ENCODE assay signal across 8 cellular contexts in the genomic region with DNA sequence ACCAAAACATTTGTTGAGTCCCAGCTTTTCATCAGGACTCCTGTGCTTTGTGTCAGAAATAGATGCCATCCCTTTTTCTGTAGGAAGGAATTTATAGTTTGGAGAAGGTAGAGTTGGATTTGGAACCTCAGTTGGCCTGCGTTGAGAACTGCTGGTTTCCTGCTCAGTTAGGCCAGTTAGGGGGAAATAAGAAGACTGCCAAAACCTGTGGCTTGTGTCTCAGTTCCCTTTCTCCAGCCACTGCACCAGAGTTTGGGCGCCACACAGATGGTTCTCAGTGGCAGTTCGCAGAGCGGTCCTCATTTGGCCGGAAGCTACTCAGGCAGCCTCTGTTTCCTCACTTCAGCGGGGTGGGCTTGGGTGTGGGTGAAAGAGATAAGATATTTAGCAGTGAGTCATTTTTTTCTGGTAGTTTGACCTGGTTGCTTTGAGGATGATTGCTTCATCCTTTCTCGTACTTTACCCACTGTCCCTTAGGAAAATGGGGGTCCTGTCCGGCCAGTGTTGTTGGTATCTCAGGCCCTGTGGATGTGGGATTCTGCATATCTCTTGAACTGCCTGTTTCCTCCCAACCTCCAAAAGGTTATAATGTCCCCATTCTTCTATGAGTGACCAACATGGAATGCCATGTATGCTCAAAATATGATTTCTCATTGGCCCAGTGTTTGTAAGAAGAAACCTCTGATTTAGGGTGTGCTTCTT. TPM values are rescaled to one million over a fixed set of nuclear protein-coding genes. Genes with fewer than 3 reads are reported as not detected.
A peak's percentile ranks its signal among the peaks of the same experiment; 100 is the strongest.
DNase-seq lines count a peak whose midpoint lies in the region; ATAC-seq and TF ChIP-seq lines count a peak whose summit lies in the region.

No MANE protein-coding gene starts in this region.

- H3K4me3 Mint-ChIP-seq in activated naive CD8-positive, alpha-beta T cell treated with anti-CD3 and anti-CD28 coated beads for 36 hours: peak overlapping the region; percentile 44
- H3K4me3 Mint-ChIP-seq in nephron: no peak overlapping the region

- peak; percentile 75 for ATAC-seq in HG02678 (IDR thresholded peaks at IDR 0.05; ENCODE audit: unreplicated experiment)

- TF ChIP-seq CTCF in nephron (IDR thresholded peaks at IDR 0.05; ENCODE audit: unreplicated experiment in 3 of 3): no peak

- H3K36me3 Mint-ChIP-seq in activated naive CD8-positive, alpha-beta T cell treated with anti-CD3 and anti-CD28 coated beads for 36 hours: peaks cover 24% of the 10 kb centered on the region
- no peaks in the 10 kb centered on the region for H3K36me3 Mint-ChIP-seq in nephron (ENCODE audit: low read depth)

- H3K27me3 Mint-ChIP-seq in activated naive CD8-positive, alpha-beta T cell treated with anti-CD3 and anti-CD28 coated beads for 36 hours: no peaks in the 10 kb centered on the region
- H3K27me3 Mint-ChIP-seq in nephron (ENCODE audit: low read depth): no peaks in the 10 kb centered on the region

- DNase-seq in activated CD4-positive, alpha-beta T cell treated with anti-CD3 and anti-CD28 coated beads for 48 hours: peak; percentile 39
- no peak for DNase-seq in activated CD4-positive, alpha-beta T cell treated with anti-CD3 and anti-CD28 coated beads, Interleukin-2, amount 50 U/mL, for 1 hour
- DNase-seq in NAMALWA (ENCODE audit: low spot score): peak; percentile 78
- DNase-seq in activated naive CD8-positive, alpha-beta T cell treated with anti-CD3 and anti-CD28 coated beads for 36 hours: peak; percentile 72
- DNase-seq in pons (ENCODE audit: low spot score): no peak
- no peak for DNase-seq in activated effector memory CD4-positive, alpha-beta T cell treated with anti-CD3 and anti-CD28 coated beads, Interleukin-2, amount 50 U/mL, for 16 hours

- peaks cover 81% of the 10 kb centered on the region for H3K4me1 Mint-ChIP-seq in activated naive CD8-positive, alpha-beta T cell treated with anti-CD3 and anti-CD28 coated beads for 36 hours
- peaks cover 49% of the 10 kb centered on the region for H3K4me1 Mint-ChIP-seq in nephron

- no peaks in the 10 kb centered on the region for H3K9me3 Mint-ChIP-seq in activated naive CD8-positive, alpha-beta T cell treated with anti-CD3 and anti-CD28 coated beads for 36 hours
- H3K9me3 Mint-ChIP-seq in nephron: no peaks in the 10 kb centered on the region

- H3K27ac Mint-ChIP-seq in activated naive CD8-positive, alpha-beta T cell treated with anti-CD3 and anti-CD28 coated beads for 36 hours: peak overlapping the region; percentile 75
- H3K27ac Mint-ChIP-seq in nephron: peak overlapping the region in 2 of 3 experiments; percentile 0 to 14

RNA-seq across cellular contexts. Expression of a gene that starts 53.7 kb away (rescaled TPM):
- total RNA-seq in activated naive CD8-positive, alpha-beta T cell treated with anti-CD3 and anti-CD28 coated beads for 36 hours: 10 to 100 TPM; 19.3 to 20.1 TPM

Comparison
In these comparisons a context has a peak if more than half of its experiments do, and no peak if none do; other contexts are left out.
1. DNase-seq: peak in activated CD4-positive, alpha-beta T cell treated with anti-CD3 and anti-CD28 coated beads for 48 hours (single experiment), NAMALWA (single experiment) and activated naive CD8-positive, alpha-beta T cell treated with anti-CD3 and anti-CD28 coated beads for 36 hours (single experiment); none in activated CD4-positive, alpha-beta T cell treated with anti-CD3 and anti-CD28 coated beads, Interleukin-2, amount 50 U/mL, for 1 hour (single experiment), pons (single experiment) and activated effector memory CD4-positive, alpha-beta T cell treated with anti-CD3 and anti-CD28 coated beads, Interleukin-2, amount 50 U/mL, for 16 hours (single experiment).